In genomic region chr4:30553721-30554120, GRCh38 we compare ENCODE assay signal across 16 cellular contexts.
DNase-seq lines count a peak whose midpoint lies in the region; TF ChIP-seq lines count a peak whose summit lies in the region.
"Had no signal": no experiment of that assay in that cellular context is flagged by ENCODE, and none has a peak within 500 bp of the region (broad histone marks: within the 10 kb centered on the region; RNA-seq: fewer than 3 reads in every experiment).

No MANE protein-coding gene starts in this region.

- TF ChIP-seq CTCF in fibroblast of pulmonary artery (IDR thresholded peaks at IDR 0.05; ENCODE audit: low read length, missing control alignments) (no peak), transverse colon (IDR thresholded peaks at IDR 0.05) (no peak)

- H3K79me1 ChIP-seq in trophoblast cell (ENCODE audit: low read length): peaks cover 5% of the 10 kb centered on the region

- peak overlapping the region; percentile 50 for H2BK5ac ChIP-seq in trophoblast cell (ENCODE audit: low read depth, low read length, poor library complexity)

- H3K23ac ChIP-seq in trophoblast cell (ENCODE audit: low read length): no peak overlapping the region

- H4K8ac ChIP-seq in trophoblast cell (ENCODE audit: low read depth, low read length): peak overlapping the region; percentile 66

- peak overlapping the region; percentile 45 for H4K91ac ChIP-seq in trophoblast cell (ENCODE audit: low read depth, low read length)

- peak overlapping the region; percentile 93 for H3K14ac ChIP-seq in trophoblast cell (ENCODE audit: low read length)

- H3K9me3 ChIP-seq in trophoblast cell (ENCODE audit: insufficient read depth, low read depth, low read length) (peaks cover 3% of the 10 kb centered on the region), transverse colon (no peaks in the 10 kb centered on the region)
- H3K9me3 ChIP-seq: Caco-2 had no signal

- H3K36me3 ChIP-seq in trophoblast cell (ENCODE audit: control insufficient read depth in 1 of 2, insufficient read depth in 2 of 2, low read length in 2 of 2) (no peaks in the 10 kb centered on the region), transverse colon (no peaks in the 10 kb centered on the region)

- intact Hi-C loops in transverse colon (cut with DNase I; ENCODE audit: low total_unique reads): loop anchor here (5.0 kb wide), 1 partner anchor 876 kb away; no protein-coding TSS in a partner anchor

- no peak overlapping the region for H2AK5ac ChIP-seq in trophoblast cell (ENCODE audit: low read length)

- H2BK120ac ChIP-seq in trophoblast cell (ENCODE audit: insufficient read depth, low read length, poor library complexity): peak overlapping the region; percentile 64

- no peak overlapping the region for H2AFZ ChIP-seq in trophoblast cell (ENCODE audit: insufficient read depth, low read length, poor library complexity)

- H4K12ac ChIP-seq in trophoblast cell (ENCODE audit: low read depth, low read length): no peak overlapping the region

- peak overlapping the region; percentile 97 for H2BK12ac ChIP-seq in trophoblast cell (ENCODE audit: low read length)

- TF ChIP-seq POLR2A in transverse colon (IDR thresholded peaks at IDR 0.05): no peak

- H3K9ac ChIP-seq in trophoblast cell (ENCODE audit: low read length): no peak overlapping the region

- peaks cover 4 to 5% of the 10 kb centered on the region in 2 experiments for H3K4me1 ChIP-seq in trophoblast cell (ENCODE audit: control insufficient read depth in 1 of 2, insufficient read depth in 2 of 2, low read length in 2 of 2)
- H3K4me1 ChIP-seq in transverse colon: no peaks in the 10 kb centered on the region

- in situ Hi-C loops in transverse colon (cut with MboI; ENCODE audit: low pct_ligation_motif_present in 1 of 4, low pct_unique_long_range_greater_than_20kb in 1 of 4, low sequenced_read_pairs in 3 of 4): no loop called here

- H3K27ac ChIP-seq in trophoblast cell (ENCODE audit: low read depth, low read length): peak overlapping the region; percentile 61
- no peak overlapping the region for H3K27ac ChIP-seq in transverse colon
- H3K27ac ChIP-seq: RWPE1 had no signal

- H3K4ac ChIP-seq in trophoblast cell (ENCODE audit: low read depth, low read length): no peak overlapping the region

- H3K27me3 ChIP-seq in trophoblast cell (ENCODE audit: insufficient read depth, low read length): no peaks in the 10 kb centered on the region
- no peaks in the 10 kb centered on the region for H3K27me3 ChIP-seq in transverse colon

- H3K4me2 ChIP-seq in trophoblast cell (ENCODE audit: low read length): no peak overlapping the region

- H3K18ac ChIP-seq in trophoblast cell (ENCODE audit: low read length): no peak overlapping the region

- 100% methylated on average over 1 of the region's 2 CpGs for WGBS in trophoblast cell (ENCODE audit: extremely low coverage, insufficient coverage, insufficient read length)
- WGBS in transverse colon (ENCODE audit: low coverage in 1 of 2), 2 donors: 40 to 50% methylated on average over 1 to 2 of the region's 2 CpGs

- H3K4me3 ChIP-seq in fibroblast of pulmonary artery (replicated peaks; ENCODE audit: low read depth, low read length) (no peak overlapping the region), trophoblast cell (ENCODE audit: low read depth, low read length) (no peak overlapping the region), transverse colon (no peak overlapping the region)

- DNase-seq in EL (peak; percentile 0), OCI-M1 (lab: John Stamatoyannopoulos, UW) (peak; percentile 66), fibroblast of pulmonary artery (ENCODE audit: low read depth) (peak; percentile 11), trophoblast cell (no peak), activated gamma-delta T cell (lab: John Stamatoyannopoulos, UW) (no peak), NCI-H774 (lab: John Stamatoyannopoulos, UW) (no peak), transverse colon (no peak)
- DNase-seq: CD4-positive, alpha-beta T cell; GF-D8; KBM-7; NCI-H1694 treated with DMSO at 0.1 percent for 48 hours; NCI-H510A treated with DMSO at 0.1 percent for 48 hours; NCI-H82; SIG-M5 had no signal

- no peaks in the 10 kb centered on the region for H3K79me2 ChIP-seq in trophoblast cell (ENCODE audit: control insufficient read depth, insufficient read depth, low read length, poor library complexity)

- TF ChIP-seq EP300 in transverse colon (IDR thresholded peaks at IDR 0.05; ENCODE audit: low read depth): no peak

Comparison
In these comparisons a context has a peak if more than half of its experiments do, and no peak if none do; other contexts are left out.
1. DNase-seq: peak in EL (single experiment), OCI-M1 (single experiment) and fibroblast of pulmonary artery (single experiment); none in trophoblast cell (0 of 2), activated gamma-delta T cell (single experiment), NCI-H774 (single experiment) and transverse colon (single experiment).